In the genomic region with DNA sequence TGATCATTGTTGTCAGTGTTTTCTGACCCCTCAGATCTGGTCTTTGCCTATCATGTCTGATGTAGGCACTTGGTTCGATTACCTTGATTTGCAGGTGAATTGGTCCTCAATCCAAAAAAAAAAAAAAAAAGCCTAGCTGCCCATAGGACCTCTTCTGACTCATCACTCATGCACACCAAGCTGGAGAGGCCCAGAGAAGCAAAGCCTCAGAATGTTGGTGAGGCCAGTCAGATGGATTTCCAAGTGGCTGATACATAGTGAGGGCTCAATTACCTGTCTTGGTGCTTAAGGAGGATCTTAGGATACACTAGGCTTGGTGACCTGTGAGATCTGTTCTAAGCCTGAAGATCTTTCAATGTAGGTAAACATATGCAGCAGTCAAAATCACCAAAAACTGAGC, we compare ENCODE assay signal across 16 cellular contexts.
A peak's percentile ranks its signal among the peaks of the same experiment; 100 is the strongest.
DNase-seq lines count a peak whose midpoint lies in the region; ATAC-seq and TF ChIP-seq lines count a peak whose summit lies in the region.
"Had no signal": no experiment of that assay in that cellular context is flagged by ENCODE, and none has a peak within 500 bp of the region (broad histone marks: within the 10 kb centered on the region; RNA-seq: fewer than 3 reads in every experiment).

No MANE protein-coding gene starts in this region.

- no peak for ATAC-seq in gastroesophageal sphincter
- ATAC-seq in stimulated activated effector memory CD8-positive, alpha-beta T cell treated with anti-CD3 and anti-CD28 coated beads, Interleukin-12 subunit alpha, Interleukin-12 subunit beta, amount 100 ng/mL, for 72 hours, result no peak
- no peak for ATAC-seq in body of pancreas
- ATAC-seq: lower lobe of right lung; naive thymus-derived CD8-positive, alpha-beta T cell had no signal

- H3K27me3 ChIP-seq in ascending aorta, result no peaks in the 10 kb centered on the region
- H3K27me3 ChIP-seq in gastroesophageal sphincter, result no peaks in the 10 kb centered on the region
- no peaks in the 10 kb centered on the region for H3K27me3 ChIP-seq in body of pancreas
- H3K27me3 ChIP-seq: Peyer's patch had no signal

- peaks cover 0 to 15% of the 10 kb centered on the region in 2 donors for H3K4me1 ChIP-seq in ascending aorta
- H3K4me1 ChIP-seq in gastroesophageal sphincter, result peaks cover 0 to 71% (median 3%) of the 10 kb centered on the region in 3 donors
- H3K4me1 ChIP-seq in body of pancreas, result peaks cover 6% of the 10 kb centered on the region
- H3K4me1 ChIP-seq: Peyer's patch had no signal

- WGBS in gastroesophageal sphincter (ENCODE audit: low coverage in 1 of 2), 2 donors, result 70 to 100% methylated on average over 1 of the region's 1 CpG
- WGBS in body of pancreas, 2 donors, result 92 to 94% methylated on average over 1 of the region's 1 CpG

- H3K27me3 Mint-ChIP-seq in HFFc6 (ENCODE audit: insufficient read depth), result peaks cover 3% of the 10 kb centered on the region
- H3K27me3 Mint-ChIP-seq: naive thymus-derived CD8-positive, alpha-beta T cell had no signal

- TF ChIP-seq EP300 in gastroesophageal sphincter (IDR thresholded peaks at IDR 0.05), result no peak

- peaks cover 25% of the 10 kb centered on the region for H3K4me1 Mint-ChIP-seq in HFFc6 (ENCODE audit: low read depth)
- no peaks in the 10 kb centered on the region for H3K4me1 Mint-ChIP-seq in stimulated activated effector memory CD8-positive, alpha-beta T cell treated with anti-CD3 and anti-CD28 coated beads, Interleukin-12 subunit alpha, Interleukin-12 subunit beta, amount 100 ng/mL, for 72 hours
- H3K4me1 Mint-ChIP-seq: naive thymus-derived CD8-positive, alpha-beta T cell had no signal

- intact Hi-C loops in ascending aorta (cut with DNase I), result no loop called here
- intact Hi-C loops in body of pancreas (cut with DNase I), result loop anchor here (10.0 kb wide), 1 partner anchor 139 kb away; no protein-coding TSS in a partner anchor

- H3K27ac ChIP-seq in ascending aorta (peak overlapping the region; percentile 45 to 52), gastroesophageal sphincter (peak overlapping the region in 3 of 4 donors; percentile 18 to 35 (median 29)), body of pancreas (no peak overlapping the region)
- H3K27ac ChIP-seq: lower lobe of right lung, Peyer's patch had no signal

- H3K36me3 Mint-ChIP-seq in HFFc6 (ENCODE audit: low read depth), result peaks cover 70% of the 10 kb centered on the region
- peaks cover 62% of the 10 kb centered on the region for H3K36me3 Mint-ChIP-seq in stimulated activated effector memory CD8-positive, alpha-beta T cell treated with anti-CD3 and anti-CD28 coated beads, Interleukin-12 subunit alpha, Interleukin-12 subunit beta, amount 100 ng/mL, for 72 hours

- peaks cover 0 to 15% of the 10 kb centered on the region in 2 donors for H3K9me3 ChIP-seq in ascending aorta
- H3K9me3 ChIP-seq in gastroesophageal sphincter, result peaks cover 0 to 7% (median 0%) of the 10 kb centered on the region in 3 donors
- no peaks in the 10 kb centered on the region for H3K9me3 ChIP-seq in body of pancreas
- H3K9me3 ChIP-seq: lower lobe of right lung, Peyer's patch had no signal

- H3K4me3 Mint-ChIP-seq in HFFc6, result no peak overlapping the region
- no peak overlapping the region for H3K4me3 Mint-ChIP-seq in stimulated activated effector memory CD8-positive, alpha-beta T cell treated with anti-CD3 and anti-CD28 coated beads, Interleukin-12 subunit alpha, Interleukin-12 subunit beta, amount 100 ng/mL, for 72 hours
- H3K4me3 Mint-ChIP-seq: naive thymus-derived CD8-positive, alpha-beta T cell had no signal

- TF ChIP-seq CTCF in HFFc6 (IDR thresholded peaks at IDR 0.05), result no peak
- no peak for TF ChIP-seq CTCF in ascending aorta (IDR thresholded peaks at IDR 0.05)
- TF ChIP-seq CTCF in gastroesophageal sphincter (IDR thresholded peaks at IDR 0.05), result no peak
- TF ChIP-seq CTCF in body of pancreas (IDR thresholded peaks at IDR 0.05), result no peak

- peak; percentile 67 for DNase-seq in HFFc6
- DNase-seq in ascending aorta (ENCODE audit: low spot score in 2 of 2), result no peak
- DNase-seq in stimulated activated effector memory CD8-positive, alpha-beta T cell treated with anti-CD3 and anti-CD28 coated beads, Interleukin-12 subunit alpha, Interleukin-12 subunit beta, amount 100 ng/mL, for 72 hours (ENCODE audit: low spot score in 2 of 2), result no peak
- DNase-seq in body of pancreas, result no peak
- no peak for DNase-seq in activated naive CD4-positive, alpha-beta T cell (lab: John Stamatoyannopoulos, UW)
- no peak for DNase-seq in stimulated activated CD4-positive, alpha-beta T cell treated with anti-CD3 and anti-CD28 coated beads, Interleukin-12 subunit alpha, Interleukin-12 subunit beta, amount 100 ng/mL, for 4 hours
- DNase-seq: activated CD4-positive, alpha-beta T cell treated with anti-CD3 and anti-CD28 coated beads, Interleukin-2, amount 50 U/mL, for 4 hours; activated T-cell treated with anti-CD3 and anti-CD28 coated beads, Interleukin-2, amount 50 U/mL, for 48 hours; anterior cingulate cortex; DMS 273 treated with DMSO at 0.1 percent for 48 hours; H7; lower lobe of right lung; naive thymus-derived CD8-positive, alpha-beta T cell; NCI-H1417 treated with DMSO at 0.1 percent for 48 hours; Peyer's patch had no signal

- no peaks in the 10 kb centered on the region; the same call in 1 of the 2 replicates for H3K9me3 Mint-ChIP-seq in HFFc6
- H3K9me3 Mint-ChIP-seq in stimulated activated effector memory CD8-positive, alpha-beta T cell treated with anti-CD3 and anti-CD28 coated beads, Interleukin-12 subunit alpha, Interleukin-12 subunit beta, amount 100 ng/mL, for 72 hours, result no peaks in the 10 kb centered on the region
- H3K9me3 Mint-ChIP-seq: naive thymus-derived CD8-positive, alpha-beta T cell had no signal

- H3K36me3 ChIP-seq in ascending aorta (peaks cover 11 to 35% of the 10 kb centered on the region in 2 donors), gastroesophageal sphincter (peaks cover 4 to 57% of the 10 kb centered on the region in 2 donors), body of pancreas (replicated peaks in 1 of 2; ENCODE audit: insufficient read depth in 1 of 2, low read depth in 2 of 2) (peaks cover 8 to 13% of the 10 kb centered on the region in 2 donors)

- TF ChIP-seq POLR2A in gastroesophageal sphincter (IDR thresholded peaks at IDR 0.05) (no peak), body of pancreas (IDR thresholded peaks at IDR 0.05) (no peak)

- H3K27ac Mint-ChIP-seq in HFFc6, result peak overlapping the region; percentile 52
- peak overlapping the region; percentile 56 for H3K27ac Mint-ChIP-seq in stimulated activated effector memory CD8-positive, alpha-beta T cell treated with anti-CD3 and anti-CD28 coated beads, Interleukin-12 subunit alpha, Interleukin-12 subunit beta, amount 100 ng/mL, for 72 hours

- no peak overlapping the region for H3K4me3 ChIP-seq in ascending aorta
- H3K4me3 ChIP-seq in gastroesophageal sphincter, result no peak overlapping the region
- no peak overlapping the region for H3K4me3 ChIP-seq in body of pancreas
- H3K4me3 ChIP-seq: lower lobe of right lung, Peyer's patch had no signal

Comparison
In these comparisons a context has a peak if more than half of its experiments do, and no peak if none do; other contexts are left out.
1. H3K27ac ChIP-seq: peak in ascending aorta (2 of 2) and gastroesophageal sphincter (3 of 4); none in body of pancreas (0 of 4).